In the genomic region with DNA sequence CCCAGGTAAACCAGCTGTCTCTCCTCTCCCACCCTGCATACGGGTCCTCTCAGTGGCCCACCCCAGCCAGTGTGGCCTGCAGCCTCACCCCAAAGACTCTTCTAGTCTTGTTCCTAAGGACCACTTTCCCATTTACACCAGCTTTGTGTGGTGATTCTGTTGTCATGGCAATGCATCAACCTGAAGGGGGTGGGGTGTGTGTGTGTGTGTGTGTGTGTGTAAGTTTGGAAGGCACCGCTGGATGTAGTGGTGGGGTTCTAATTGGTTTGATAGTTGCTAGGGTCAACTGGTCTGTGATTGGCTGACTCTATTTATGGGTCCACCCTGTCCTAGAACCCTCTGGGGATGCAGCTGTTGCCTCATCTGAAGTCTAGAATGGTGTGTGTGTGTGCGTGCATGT, we compare ENCODE assay signal across 9 cellular contexts. TPM values are rescaled to one million over a fixed set of nuclear protein-coding genes. Genes with fewer than 3 reads are reported as not detected.
"Had no signal": no experiment of that assay in that cellular context is flagged by ENCODE, and none has a peak within 500 bp of the region (broad histone marks: within the 10 kb centered on the region; RNA-seq: fewer than 3 reads in every experiment).

No MANE protein-coding gene starts in this region.

- DNase-seq: GOT3, H9, HCEC 1CT had no signal

- H3K36me3 Mint-ChIP-seq: IgD-negative memory B cell had no signal

- H3K4me3 ChIP-seq: GM23248 had no signal

- H3K27ac ChIP-seq: GM23248, HL-60 had no signal

- H3K9me3 Mint-ChIP-seq: H9, HFFc6, IgD-negative memory B cell had no signal

- FAIRE-seq: H54, HepG2 had no signal

- H3K9ac ChIP-seq: GM23248 had no signal

- H3K27ac Mint-ChIP-seq: HFFc6, IgD-negative memory B cell had no signal

- H2AFZ ChIP-seq: GM23248 had no signal

- ATAC-seq: HepG2 had no signal

- H3K4me3 Mint-ChIP-seq: H9, HFFc6, IgD-negative memory B cell had no signal

RNA-seq across cellular contexts. Expression of a gene that starts 4.7 kb away (rescaled TPM):
- total RNA-seq: GM23248 had no signal
- polyA plus RNA-seq: GM23248 had no signal

RNA-seq across cellular contexts. Expression of a gene that starts 43.9 kb away (rescaled TPM):
- total RNA-seq: GM23248, HFFc6 had no signal
- polyA plus RNA-seq: GM23248, IgD-negative memory B cell had no signal
